8 cellular contexts compared by ENCODE assay signal in the genomic region with DNA sequence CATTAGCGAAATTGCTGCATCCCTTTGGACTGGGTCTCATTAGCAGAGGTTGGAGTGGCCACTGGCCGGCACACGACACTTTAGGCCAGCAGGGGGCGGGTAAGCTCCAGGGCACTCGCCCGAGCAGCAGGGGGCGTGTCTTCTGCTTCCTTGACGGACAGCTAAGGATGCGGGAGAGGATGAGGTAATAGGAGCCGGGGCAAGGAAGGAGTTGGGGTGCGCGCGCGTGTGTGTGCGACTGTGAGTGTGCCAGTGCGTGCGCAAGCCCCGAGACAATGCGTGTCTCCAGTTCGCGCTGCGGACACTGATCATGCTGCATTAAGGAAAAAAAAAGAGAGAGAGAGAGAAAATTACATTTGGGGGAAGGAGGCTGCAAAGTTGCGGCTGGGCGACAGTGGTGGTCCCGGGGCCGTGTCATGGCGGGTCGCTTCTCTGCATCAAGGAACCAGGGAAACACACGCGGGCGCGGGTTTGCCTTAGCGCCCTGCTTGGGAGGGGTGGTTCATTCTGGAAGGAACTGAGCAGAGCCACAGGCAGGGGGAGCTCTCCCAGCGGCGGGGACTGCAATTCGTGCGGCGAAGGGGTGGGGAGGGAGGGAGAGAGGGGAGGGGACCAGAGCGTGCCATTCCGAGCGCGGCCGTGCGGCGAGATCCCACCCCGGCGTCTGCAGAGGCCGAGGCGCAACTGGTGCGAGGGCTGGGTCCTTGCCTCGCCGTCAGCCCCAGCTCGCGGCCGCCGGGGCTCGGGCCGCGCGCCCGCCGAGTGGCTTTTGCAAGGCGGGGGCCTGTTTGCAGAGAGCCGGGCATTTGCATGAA. TPM values are rescaled to one million over a fixed set of nuclear protein-coding genes. Genes with fewer than 3 reads are reported as not detected.
A peak's percentile ranks its signal among the peaks of the same experiment; 100 is the strongest.
DNase-seq lines count a peak whose midpoint lies in the region; ATAC-seq and TF ChIP-seq lines count a peak whose summit lies in the region.

Gene DTX4 (plus strand): TSS at position 625 of the 815 bp plus-strand sequence. CDS start 464 bp downstream, outside the sequence.

- H3K4me3 Mint-ChIP-seq in activated T-helper 1 cell treated with anti-CD3 and anti-CD28 coated beads, Interleukin-12 subunit alpha, Interleukin-12 subunit beta, Interleukin-2, Interleukin-4 antibody, amounts not matched to agents 30 ng/mL and 10 ng/mL and 1 ng/mL, durations not matched to agents 14 hours and 24 hours and 36 hours: peak within 1 kb of the TSS; percentile 85
- H3K4me3 Mint-ChIP-seq in naive thymus-derived CD8-positive, alpha-beta T cell: peak within 1 kb of the TSS; percentile 79 to 95 (median 90)
- H3K4me3 Mint-ChIP-seq in stimulated activated naive B cell treated with anti-CD40 and anti-IgM and Interleukin-4, amounts not matched to agents 10 μg/mL and 1 μg/mL and 100 μg/mL, for 72 hours: peak within 1 kb of the TSS; percentile 87 to 92

- peak within 1 kb of the TSS; percentile 66; the same call in 1 of the 2 replicates for H3K23ac ChIP-seq in IMR-90 (ENCODE audit: low read depth, low read length)

- H3K9me3 ChIP-seq in IMR-90 (ENCODE audit: control insufficient read depth, insufficient read depth, low read length) (no peaks in the 10 kb centered on the region), Peyer's patch (no peaks in the 10 kb centered on the region), fibroblast of lung (ENCODE audit: control insufficient read depth, insufficient read depth, low read depth, low read length) (no peaks in the 10 kb centered on the region)

- H3K9ac ChIP-seq in IMR-90 (ENCODE audit: low read depth, low read length) (peak within 1 kb of the TSS; percentile 68), fibroblast of lung (ENCODE audit: insufficient read depth, low read length) (peak within 1 kb of the TSS; percentile 39)

- H3K79me2 ChIP-seq in fibroblast of lung (ENCODE audit: control insufficient read depth, insufficient read depth, low read length): peaks cover 1% of the 10 kb centered on the region

- peak within 1 kb of the TSS; percentile 54 for H3K4me3 ChIP-seq in IMR-90 (ENCODE audit: insufficient read depth, low read depth, low read length)
- H3K4me3 ChIP-seq in Peyer's patch: peak within 1 kb of the TSS; percentile 79 to 93 (median 88)
- H3K4me3 ChIP-seq in fibroblast of lung (replicated peaks in 1 of 4; ENCODE audit: control extremely low read depth in 1 of 4, insufficient read depth in 1 of 4, low read depth in 3 of 4, low read length in 4 of 4): peak within 1 kb of the TSS; percentile 61 to 79 (median 72)

- CTCF ChIA-PET in IMR-90 (lab: Yijun Ruan, JAX): interaction anchor here (0.6 to 2.3 kb wide), 29 partner anchors 13 to 1879 kb away, joined by 3 to 25 read pairs (median 4); partner anchors contain the start of gene OR5A1

- H3K36me3 Mint-ChIP-seq in activated T-helper 1 cell treated with anti-CD3 and anti-CD28 coated beads, Interleukin-12 subunit alpha, Interleukin-12 subunit beta, Interleukin-2, Interleukin-4 antibody, amounts not matched to agents 30 ng/mL and 10 ng/mL and 1 ng/mL, durations not matched to agents 14 hours and 24 hours and 36 hours (ENCODE audit: low read depth): no peaks in the 10 kb centered on the region
- H3K36me3 Mint-ChIP-seq in naive thymus-derived CD8-positive, alpha-beta T cell: no peaks in the 10 kb centered on the region
- peaks cover 0 to 2% of the 10 kb centered on the region in 2 donors for H3K36me3 Mint-ChIP-seq in stimulated activated naive B cell treated with anti-CD40 and anti-IgM and Interleukin-4, amounts not matched to agents 10 μg/mL and 1 μg/mL and 100 μg/mL, for 72 hours

- H3K27ac Mint-ChIP-seq in activated T-helper 1 cell treated with anti-CD3 and anti-CD28 coated beads, Interleukin-12 subunit alpha, Interleukin-12 subunit beta, Interleukin-2, Interleukin-4 antibody, amounts not matched to agents 30 ng/mL and 10 ng/mL and 1 ng/mL, durations not matched to agents 14 hours and 24 hours and 36 hours: no peak within 1 kb of the TSS
- peak within 1 kb of the TSS in 7 of 10 donors; percentile 34 to 86 (median 58) for H3K27ac Mint-ChIP-seq in naive thymus-derived CD8-positive, alpha-beta T cell
- peak within 1 kb of the TSS; percentile 93 for H3K27ac Mint-ChIP-seq in stimulated activated naive B cell treated with anti-CD40 and anti-IgM and Interleukin-4, amounts not matched to agents 10 μg/mL and 1 μg/mL and 100 μg/mL, for 72 hours

- TF ChIP-seq RAD21 in IMR-90 (IDR thresholded peaks at IDR 0.05; ENCODE audit: low read length): peak; percentile 96

- H3K27me3 Mint-ChIP-seq in activated T-helper 1 cell treated with anti-CD3 and anti-CD28 coated beads, Interleukin-12 subunit alpha, Interleukin-12 subunit beta, Interleukin-2, Interleukin-4 antibody, amounts not matched to agents 30 ng/mL and 10 ng/mL and 1 ng/mL, durations not matched to agents 14 hours and 24 hours and 36 hours (ENCODE audit: insufficient read depth): peaks cover 37% of the 10 kb centered on the region
- H3K27me3 Mint-ChIP-seq in naive thymus-derived CD8-positive, alpha-beta T cell: peaks cover 0 to 11% (median 0%) of the 10 kb centered on the region in 5 donors
- no peaks in the 10 kb centered on the region for H3K27me3 Mint-ChIP-seq in stimulated activated naive B cell treated with anti-CD40 and anti-IgM and Interleukin-4, amounts not matched to agents 10 μg/mL and 1 μg/mL and 100 μg/mL, for 72 hours

- H4K5ac ChIP-seq in IMR-90 (ENCODE audit: low read depth, low read length): peak within 1 kb of the TSS; percentile 6; the same call in 1 of the 2 replicates

- H3K27ac ChIP-seq in IMR-90 (ENCODE audit: insufficient read depth, low read length) (peak within 1 kb of the TSS; percentile 61), Peyer's patch (peak within 1 kb of the TSS; percentile 69 to 95 (median 88)), fibroblast of lung (ENCODE audit: insufficient read depth, low read length) (peak within 1 kb of the TSS; percentile 63)

- H2BK20ac ChIP-seq in IMR-90 (ENCODE audit: low read depth, low read length): no peak within 1 kb of the TSS

- peaks cover 8% of the 10 kb centered on the region for H3K4me1 Mint-ChIP-seq in activated T-helper 1 cell treated with anti-CD3 and anti-CD28 coated beads, Interleukin-12 subunit alpha, Interleukin-12 subunit beta, Interleukin-2, Interleukin-4 antibody, amounts not matched to agents 30 ng/mL and 10 ng/mL and 1 ng/mL, durations not matched to agents 14 hours and 24 hours and 36 hours (ENCODE audit: low read depth)
- peaks cover 6 to 17% (median 12%) of the 10 kb centered on the region in 4 donors for H3K4me1 Mint-ChIP-seq in naive thymus-derived CD8-positive, alpha-beta T cell
- H3K4me1 Mint-ChIP-seq in stimulated activated naive B cell treated with anti-CD40 and anti-IgM and Interleukin-4, amounts not matched to agents 10 μg/mL and 1 μg/mL and 100 μg/mL, for 72 hours: peaks cover 26 to 29% of the 10 kb centered on the region in 2 donors

- BruUV-seq in IMR-90 (replicated peaks; lab: Mats Ljungman, UMichigan): no TSS peak

- peak; percentile 98 for TF ChIP-seq CTCF in IMR-90 (conservative IDR thresholded peaks at IDR 0.05; ENCODE audit: low read depth, low read length)
- peak; percentile 79 to 99 (median 96) for TF ChIP-seq CTCF in Peyer's patch (IDR thresholded peaks at IDR 0.05)
- TF ChIP-seq CTCF in fibroblast of lung (conservative IDR thresholded peaks at IDR 0.05 in 1 of 2, IDR thresholded peaks at IDR 0.05 in 1 of 2; ENCODE audit: low read depth in 1 of 2, low read length in 2 of 2): peak; percentile 68 to 98

- ATAC-seq in GM21529 (IDR thresholded peaks at IDR 0.05; ENCODE audit: unreplicated experiment): peak; percentile 74
- ATAC-seq in IMR-90 (ENCODE audit: low read depth): peak; percentile 87
- peak; percentile 85 to 89 for ATAC-seq in naive thymus-derived CD8-positive, alpha-beta T cell
- ATAC-seq in stimulated activated naive B cell treated with anti-CD40 and anti-IgM and Interleukin-4, amounts not matched to agents 10 μg/mL and 1 μg/mL and 100 μg/mL, for 72 hours (replicated peaks): peak; percentile 82 to 84

- H3K14ac ChIP-seq in IMR-90 (replicated peaks; ENCODE audit: low read depth, low read length): peak within 1 kb of the TSS; percentile 86

- H2AFZ ChIP-seq in IMR-90 (replicated peaks; ENCODE audit: low read length, poor library complexity) (peak within 1 kb of the TSS; percentile 92), fibroblast of lung (ENCODE audit: low read length) (peak within 1 kb of the TSS; percentile 82)

- H4K20me1 ChIP-seq in IMR-90 (ENCODE audit: insufficient read depth, low read length): peaks cover 5% of the 10 kb centered on the region; the same call in 1 of the 2 replicates
- H4K20me1 ChIP-seq in fibroblast of lung (ENCODE audit: control insufficient read depth, extremely low read depth, insufficient read depth, low read length): no peaks in the 10 kb centered on the region

- WGBS in IMR-90 (ENCODE audit: extremely low coverage in 2 of 2, insufficient read length in 1 of 2), 2 experiments: 0% methylated on average over 38 of the region's 64 CpGs; no CpG with 5 or more reads in 1 of the 2 experiments

- H3K36me3 ChIP-seq in IMR-90 (ENCODE audit: control insufficient read depth, insufficient read depth, low read length): 0 out of 2 replicates have a peak, but pooled peaks cover 2% of the 10 kb centered on the region
- H3K36me3 ChIP-seq in Peyer's patch: no peaks in the 10 kb centered on the region
- H3K36me3 ChIP-seq in fibroblast of lung (ENCODE audit: control insufficient read depth, insufficient read depth, low read length): no peaks in the 10 kb centered on the region

- H4K8ac ChIP-seq in IMR-90 (ENCODE audit: low read depth in 2 of 2, low read length in 2 of 2): peak within 1 kb of the TSS; percentile 80; a peak in 2 of 4 replicates

- H4K91ac ChIP-seq in IMR-90 (ENCODE audit: insufficient read depth, low read depth, low read length): peak within 1 kb of the TSS; percentile 86

- peak within 1 kb of the TSS; percentile 61 for H3K18ac ChIP-seq in IMR-90 (ENCODE audit: low read depth, low read length)

- POLR2A ChIA-PET in IMR-90 (lab: Charles Lee; ENCODE audit: unreplicated experiment): interaction anchor here (0.5 to 0.9 kb wide), 2 partner anchors 32 to 33 kb away, joined by 3 to 4 read pairs; no protein-coding TSS in a partner anchor
- POLR2A ChIA-PET in naive thymus-derived CD8-positive, alpha-beta T cell (lab: Charles Lee): interaction anchor here (0.8 to 1.2 kb wide), 5 partner anchors 27 to 258 kb away, joined by 3 to 4 read pairs (median 3); no protein-coding TSS in a partner anchor

- H3K79me1 ChIP-seq in IMR-90 (ENCODE audit: low read depth in 1 of 2, low read length in 2 of 2): peaks cover 0 to 16% of the 10 kb centered on the region in 2 experiments; a peak in 2 of 4 replicates

- peak within 1 kb of the TSS; percentile 27; the same call in 1 of the 2 replicates for H2AK5ac ChIP-seq in IMR-90 (ENCODE audit: low read depth, low read length)

- dilution Hi-C loops in IMR-90 (cut with HindIII; ENCODE audit: low sequenced_read_pairs, unreplicated experiment): no loop called here

- in situ Hi-C loops in IMR-90 (cut with MboI; ENCODE audit: low sequenced_read_pairs): no loop called here

- peak; percentile 67 for DNase-seq in DMS53 treated with DMSO at 0.1 percent for 48 hours (lab: John Stamatoyannopoulos, UW; ENCODE audit: unreplicated experiment)
- DNase-seq in IMR-90: peak; percentile 86
- peak; percentile 94 to 97 (median 95) for DNase-seq in Peyer's patch
- DNase-seq in activated T-helper 1 cell treated with anti-CD3 and anti-CD28 coated beads, Interleukin-12 subunit alpha, Interleukin-12 subunit beta, Interleukin-2, Interleukin-4 antibody, amounts not matched to agents 30 ng/mL and 10 ng/mL and 1 ng/mL, durations not matched to agents 14 hours and 24 hours and 36 hours (ENCODE audit: low spot score): peak; percentile 84
- peak; percentile 79 to 86 for DNase-seq in fibroblast of lung (ENCODE audit: low read depth in 2 of 2)
- peak; percentile 78 to 93 (median 85) for DNase-seq in naive thymus-derived CD8-positive, alpha-beta T cell
- peak; percentile 83 for DNase-seq in stimulated activated naive B cell treated with anti-CD40 and anti-IgM and Interleukin-4, amounts not matched to agents 10 μg/mL and 1 μg/mL and 100 μg/mL, for 72 hours

- peaks cover 3% of the 10 kb centered on the region for H3K27me3 ChIP-seq in IMR-90 (ENCODE audit: control insufficient read depth, insufficient read depth, low read length)
- no peaks in the 10 kb centered on the region for H3K27me3 ChIP-seq in Peyer's patch
- no peaks in the 10 kb centered on the region for H3K27me3 ChIP-seq in fibroblast of lung (ENCODE audit: control insufficient read depth, insufficient read depth, low read length)

- H3K4me2 ChIP-seq in IMR-90 (ENCODE audit: low read depth, low read length): peak within 1 kb of the TSS; percentile 91
- H3K4me2 ChIP-seq in fibroblast of lung (ENCODE audit: extremely low read depth, insufficient read depth, low read length): peak within 1 kb of the TSS; percentile 97

- H2BK5ac ChIP-seq in IMR-90 (ENCODE audit: low read depth, low read length, poor library complexity, severe bottlenecking): peak within 1 kb of the TSS; percentile 48

- H2BK120ac ChIP-seq in IMR-90 (ENCODE audit: low read depth, low read length): peak within 1 kb of the TSS; percentile 63

- intact Hi-C loops in IMR-90 (cut with micrococcal nuclease): loop anchor here (1.0 to 5.0 kb wide), 6 partner anchors 15 to 511 kb away; no protein-coding TSS in a partner anchor
- intact Hi-C loops in activated T-helper 1 cell treated with anti-CD3 and anti-CD28 coated beads, Interleukin-12 subunit alpha, Interleukin-12 subunit beta, Interleukin-2, Interleukin-4 antibody, amounts not matched to agents 30 ng/mL and 10 ng/mL and 1 ng/mL, durations not matched to agents 14 hours and 24 hours and 36 hours (cut with micrococcal nuclease): loop anchor here (1.0 to 2.0 kb wide), 12 partner anchors 13 to 639 kb away; partner anchors contain the start of genes FAM111A, FAM111B and MRPL16

- TF ChIP-seq POLR2A in IMR-90 (IDR thresholded peaks at IDR 0.05; ENCODE audit: low read depth, low read length): peak; percentile 48; the same call in 1 of the 2 replicates
- TF ChIP-seq POLR2A in Peyer's patch (IDR thresholded peaks at IDR 0.05): peak in 1 of 2 donors; percentile 41

- H2AK9ac ChIP-seq in IMR-90 (replicated peaks; ENCODE audit: low read depth, low read length, poor library complexity): peak within 1 kb of the TSS; percentile 85

- no peak within 1 kb of the TSS for H3K56ac ChIP-seq in IMR-90 (ENCODE audit: extremely low read depth, insufficient read depth, low read length)

- peak within 1 kb of the TSS; percentile 78 for H3K4ac ChIP-seq in IMR-90 (ENCODE audit: low read depth, low read length)

- H3K4me1 ChIP-seq in IMR-90 (ENCODE audit: control insufficient read depth, insufficient read depth, low read length): peaks cover 11% of the 10 kb centered on the region
- peaks cover 0 to 26% (median 6%) of the 10 kb centered on the region in 4 donors for H3K4me1 ChIP-seq in Peyer's patch
- H3K4me1 ChIP-seq in fibroblast of lung (ENCODE audit: control insufficient read depth, extremely low read depth, insufficient read depth, low read length): peaks cover 7% of the 10 kb centered on the region

- peaks cover 7% of the 10 kb centered on the region; the same call in 1 of the 2 replicates for H3K9me1 ChIP-seq in IMR-90 (ENCODE audit: insufficient read depth, low read length)

- H2BK15ac ChIP-seq in IMR-90 (ENCODE audit: low read depth, low read length): no peak within 1 kb of the TSS; the same call in 2 of the 3 replicates

- no peaks in the 10 kb centered on the region for H3K9me3 Mint-ChIP-seq in activated T-helper 1 cell treated with anti-CD3 and anti-CD28 coated beads, Interleukin-12 subunit alpha, Interleukin-12 subunit beta, Interleukin-2, Interleukin-4 antibody, amounts not matched to agents 30 ng/mL and 10 ng/mL and 1 ng/mL, durations not matched to agents 14 hours and 24 hours and 36 hours
- H3K9me3 Mint-ChIP-seq in naive thymus-derived CD8-positive, alpha-beta T cell: no peaks in the 10 kb centered on the region
- no peaks in the 10 kb centered on the region for H3K9me3 Mint-ChIP-seq in stimulated activated naive B cell treated with anti-CD40 and anti-IgM and Interleukin-4, amounts not matched to agents 10 μg/mL and 1 μg/mL and 100 μg/mL, for 72 hours

RNA-seq across cellular contexts. Expression of gene DTX4, which starts in this region (rescaled TPM):
- total RNA-seq in IMR-90 (2012; rRNA removed): 2.5 and 2.7 TPM in 2 replicates
- polyA plus RNA-seq in IMR-90 (2012; rRNA removed): 3.0 and 3.1 TPM in 2 replicates
- polyA plus RNA-seq in IMR-90 (2012; cell fraction: cytosol; rRNA removed): 1.1 and 1.5 TPM in 2 replicates
- polyA plus RNA-seq in IMR-90 (2012; cell fraction: nucleus; rRNA removed; ENCODE audit: low replicate concordance): 3.8 and 4.2 TPM in 2 replicates
- total RNA-seq in Peyer's patch: 10 to 100 TPM; 41.3 to 93.8 (median 60.9) TPM
- 0.05 TPM in 2 replicates for total RNA-seq in activated T-helper 1 cell treated with anti-CD3 and anti-CD28 coated beads, Interleukin-12 subunit alpha, Interleukin-12 subunit beta, Interleukin-2, Interleukin-4 antibody, amounts not matched to agents 30 ng/mL and 10 ng/mL and 1 ng/mL, durations not matched to agents 14 hours and 24 hours and 36 hours
- total RNA-seq in fibroblast of lung: 3.1 and 4.8 TPM in 2 replicates
- 1.2 and 2.1 TPM in 2 replicates for polyA plus RNA-seq in fibroblast of lung
- 3.8 and 6.7 TPM in 2 replicates for polyA plus RNA-seq in fibroblast of lung (2012)
- 8.7 and 28.5 TPM in 2 replicates for polyA minus RNA-seq in fibroblast of lung (ENCODE audit: low replicate concordance)
- total RNA-seq in naive thymus-derived CD8-positive, alpha-beta T cell: 1 to 10 TPM; 3.3 to 3.5 TPM
- under 1 TPM; 0.02 to 0.64 (median 0.14) TPM for polyA plus RNA-seq in naive thymus-derived CD8-positive, alpha-beta T cell

Comparison
In these comparisons a context has a peak if more than half of its experiments do, and no peak if none do; other contexts are left out.
1. Peak in every context shown above with its lines: DNase-seq, ATAC-seq, H3K4me3 ChIP-seq and H3K27ac ChIP-seq.
2. Peak in DNase-seq in activated T-helper 1 cell treated with anti-CD3 and anti-CD28 coated beads, Interleukin-12 subunit alpha, Interleukin-12 subunit beta, Interleukin-2, Interleukin-4 antibody, amounts not matched to agents 30 ng/mL and 10 ng/mL and 1 ng/mL, durations not matched to agents 14 hours and 24 hours and 36 hours; RNA of the gene not detected or under 1 TPM.